Comparison of ENCODE assay signal across 1 cellular context in the genomic region with DNA sequence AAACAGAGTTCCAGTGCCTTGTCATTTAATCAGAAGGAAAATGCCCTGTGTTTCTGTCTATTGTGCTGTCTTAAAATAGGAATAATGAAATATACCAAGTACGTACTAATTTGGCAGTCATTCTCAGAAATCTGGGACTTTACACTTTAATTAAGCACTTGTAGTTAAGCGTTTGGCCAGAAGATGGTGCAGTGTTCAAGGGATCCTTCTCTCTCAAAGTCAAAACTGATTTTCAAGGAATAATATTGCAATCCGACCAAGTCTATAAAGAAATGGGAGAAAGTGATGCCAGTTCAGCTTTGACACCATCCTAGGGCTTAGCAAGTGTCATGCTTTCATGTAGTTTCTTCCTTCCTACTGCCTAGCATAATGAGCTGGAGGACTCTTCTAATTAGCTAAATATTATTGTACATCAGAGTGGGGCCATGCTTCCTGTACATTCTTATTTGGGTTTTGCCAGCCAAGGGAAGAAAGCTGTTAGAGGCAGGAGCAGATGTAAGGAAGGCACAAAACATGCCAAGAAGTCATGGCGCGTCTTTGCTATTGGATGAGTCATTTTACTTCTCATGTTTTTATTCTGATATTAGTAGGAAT.
TF ChIP-seq lines count a peak whose summit lies in the region.

No MANE protein-coding gene starts in this region.

TF ChIP-seq in GM23338, 12 proteins besides CTCF, POLR2A, EP300 and RAD21 (continued from another document):
- TF ChIP-seq, protein P1, sequence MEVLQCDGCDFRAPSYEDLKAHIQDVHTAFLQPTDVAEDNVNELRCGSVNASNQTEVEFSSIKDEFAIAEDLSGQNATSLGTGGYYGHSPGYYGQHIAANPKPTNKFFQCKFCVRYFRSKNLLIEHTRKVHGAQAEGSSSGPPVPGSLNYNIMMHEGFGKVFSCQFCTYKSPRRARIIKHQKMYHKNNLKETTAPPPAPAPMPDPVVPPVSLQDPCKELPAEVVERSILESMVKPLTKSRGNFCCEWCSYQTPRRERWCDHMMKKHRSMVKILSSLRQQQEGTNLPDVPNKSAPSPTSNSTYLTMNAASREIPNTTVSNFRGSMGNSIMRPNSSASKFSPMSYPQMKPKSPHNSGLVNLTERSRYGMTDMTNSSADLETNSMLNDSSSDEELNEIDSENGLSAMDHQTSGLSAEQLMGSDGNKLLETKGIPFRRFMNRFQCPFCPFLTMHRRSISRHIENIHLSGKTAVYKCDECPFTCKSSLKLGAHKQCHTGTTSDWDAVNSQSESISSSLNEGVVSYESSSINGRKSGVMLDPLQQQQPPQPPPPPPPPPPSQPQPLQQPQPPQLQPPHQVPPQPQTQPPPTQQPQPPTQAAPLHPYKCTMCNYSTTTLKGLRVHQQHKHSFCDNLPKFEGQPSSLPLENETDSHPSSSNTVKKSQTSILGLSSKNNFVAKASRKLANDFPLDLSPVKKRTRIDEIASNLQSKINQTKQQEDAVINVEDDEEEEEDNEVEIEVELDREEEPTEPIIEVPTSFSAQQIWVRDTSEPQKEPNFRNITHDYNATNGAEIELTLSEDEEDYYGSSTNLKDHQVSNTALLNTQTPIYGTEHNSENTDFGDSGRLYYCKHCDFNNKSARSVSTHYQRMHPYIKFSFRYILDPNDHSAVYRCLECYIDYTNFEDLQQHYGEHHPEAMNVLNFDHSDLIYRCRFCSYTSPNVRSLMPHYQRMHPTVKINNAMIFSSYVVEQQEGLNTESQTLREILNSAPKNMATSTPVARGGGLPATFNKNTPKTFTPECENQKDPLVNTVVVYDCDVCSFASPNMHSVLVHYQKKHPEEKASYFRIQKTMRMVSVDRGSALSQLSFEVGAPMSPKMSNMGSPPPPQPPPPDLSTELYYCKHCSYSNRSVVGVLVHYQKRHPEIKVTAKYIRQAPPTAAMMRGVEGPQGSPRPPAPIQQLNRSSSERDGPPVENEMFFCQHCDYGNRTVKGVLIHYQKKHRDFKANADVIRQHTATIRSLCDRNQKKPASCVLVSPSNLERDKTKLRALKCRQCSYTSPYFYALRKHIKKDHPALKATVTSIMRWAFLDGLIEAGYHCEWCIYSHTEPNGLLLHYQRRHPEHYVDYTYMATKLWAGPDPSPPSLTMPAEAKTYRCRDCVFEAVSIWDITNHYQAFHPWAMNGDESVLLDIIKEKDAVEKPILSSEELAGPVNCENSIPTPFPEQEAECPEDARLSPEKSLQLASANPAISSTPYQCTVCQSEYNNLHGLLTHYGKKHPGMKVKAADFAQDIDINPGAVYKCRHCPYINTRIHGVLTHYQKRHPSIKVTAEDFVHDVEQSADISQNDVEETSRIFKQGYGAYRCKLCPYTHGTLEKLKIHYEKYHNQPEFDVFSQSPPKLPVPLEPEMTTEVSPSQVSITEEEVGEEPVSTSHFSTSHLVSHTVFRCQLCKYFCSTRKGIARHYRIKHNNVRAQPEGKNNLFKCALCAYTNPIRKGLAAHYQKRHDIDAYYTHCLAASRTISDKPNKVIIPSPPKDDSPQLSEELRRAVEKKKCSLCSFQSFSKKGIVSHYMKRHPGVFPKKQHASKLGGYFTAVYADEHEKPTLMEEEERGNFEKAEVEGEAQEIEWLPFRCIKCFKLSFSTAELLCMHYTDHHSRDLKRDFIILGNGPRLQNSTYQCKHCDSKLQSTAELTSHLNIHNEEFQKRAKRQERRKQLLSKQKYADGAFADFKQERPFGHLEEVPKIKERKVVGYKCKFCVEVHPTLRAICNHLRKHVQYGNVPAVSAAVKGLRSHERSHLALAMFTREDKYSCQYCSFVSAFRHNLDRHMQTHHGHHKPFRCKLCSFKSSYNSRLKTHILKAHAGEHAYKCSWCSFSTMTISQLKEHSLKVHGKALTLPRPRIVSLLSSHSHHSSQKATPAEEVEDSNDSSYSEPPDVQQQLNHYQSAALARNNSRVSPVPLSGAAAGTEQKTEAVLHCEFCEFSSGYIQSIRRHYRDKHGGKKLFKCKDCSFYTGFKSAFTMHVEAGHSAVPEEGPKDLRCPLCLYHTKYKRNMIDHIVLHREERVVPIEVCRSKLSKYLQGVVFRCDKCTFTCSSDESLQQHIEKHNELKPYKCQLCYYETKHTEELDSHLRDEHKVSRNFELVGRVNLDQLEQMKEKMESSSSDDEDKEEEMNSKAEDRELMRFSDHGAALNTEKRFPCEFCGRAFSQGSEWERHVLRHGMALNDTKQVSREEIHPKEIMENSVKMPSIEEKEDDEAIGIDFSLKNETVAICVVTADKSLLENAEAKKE (CRISPR knock-in tag; IDR thresholded peaks at IDR 0.05), result no peak
- no peak for TF ChIP-seq NANOG (IDR thresholded peaks at IDR 0.05; ENCODE audit: borderline replicate concordance)
- TF ChIP-seq EZH2phosphoT487 (IDR thresholded peaks at IDR 0.05; ENCODE audit: unreplicated experiment), result no peak
- no peak for TF ChIP-seq STAT1 (IDR thresholded peaks at IDR 0.05; ENCODE audit: unreplicated experiment)
- no peak for TF ChIP-seq JUNB (IDR thresholded peaks at IDR 0.05; ENCODE audit: unreplicated experiment)
- no peak for TF ChIP-seq ZNF331 (CRISPR knock-in tag; IDR thresholded peaks at IDR 0.05; ENCODE audit: low read depth)
- TF ChIP-seq, protein P2, sequence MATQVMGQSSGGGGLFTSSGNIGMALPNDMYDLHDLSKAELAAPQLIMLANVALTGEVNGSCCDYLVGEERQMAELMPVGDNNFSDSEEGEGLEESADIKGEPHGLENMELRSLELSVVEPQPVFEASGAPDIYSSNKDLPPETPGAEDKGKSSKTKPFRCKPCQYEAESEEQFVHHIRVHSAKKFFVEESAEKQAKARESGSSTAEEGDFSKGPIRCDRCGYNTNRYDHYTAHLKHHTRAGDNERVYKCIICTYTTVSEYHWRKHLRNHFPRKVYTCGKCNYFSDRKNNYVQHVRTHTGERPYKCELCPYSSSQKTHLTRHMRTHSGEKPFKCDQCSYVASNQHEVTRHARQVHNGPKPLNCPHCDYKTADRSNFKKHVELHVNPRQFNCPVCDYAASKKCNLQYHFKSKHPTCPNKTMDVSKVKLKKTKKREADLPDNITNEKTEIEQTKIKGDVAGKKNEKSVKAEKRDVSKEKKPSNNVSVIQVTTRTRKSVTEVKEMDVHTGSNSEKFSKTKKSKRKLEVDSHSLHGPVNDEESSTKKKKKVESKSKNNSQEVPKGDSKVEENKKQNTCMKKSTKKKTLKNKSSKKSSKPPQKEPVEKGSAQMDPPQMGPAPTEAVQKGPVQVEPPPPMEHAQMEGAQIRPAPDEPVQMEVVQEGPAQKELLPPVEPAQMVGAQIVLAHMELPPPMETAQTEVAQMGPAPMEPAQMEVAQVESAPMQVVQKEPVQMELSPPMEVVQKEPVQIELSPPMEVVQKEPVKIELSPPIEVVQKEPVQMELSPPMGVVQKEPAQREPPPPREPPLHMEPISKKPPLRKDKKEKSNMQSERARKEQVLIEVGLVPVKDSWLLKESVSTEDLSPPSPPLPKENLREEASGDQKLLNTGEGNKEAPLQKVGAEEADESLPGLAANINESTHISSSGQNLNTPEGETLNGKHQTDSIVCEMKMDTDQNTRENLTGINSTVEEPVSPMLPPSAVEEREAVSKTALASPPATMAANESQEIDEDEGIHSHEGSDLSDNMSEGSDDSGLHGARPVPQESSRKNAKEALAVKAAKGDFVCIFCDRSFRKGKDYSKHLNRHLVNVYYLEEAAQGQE (IDR thresholded peaks at IDR 0.05; ENCODE audit: unreplicated experiment), result no peak
- no peak for TF ChIP-seq CREB1 (CRISPR knock-in tag; IDR thresholded peaks at IDR 0.05; ENCODE audit: low read depth)
- TF ChIP-seq ZNF114 (CRISPR knock-in tag; IDR thresholded peaks at IDR 0.05), result no peak
- no peak for TF ChIP-seq EZH2 (IDR thresholded peaks at IDR 0.05; ENCODE audit: low read depth, unreplicated experiment)
- TF ChIP-seq, protein P3, sequence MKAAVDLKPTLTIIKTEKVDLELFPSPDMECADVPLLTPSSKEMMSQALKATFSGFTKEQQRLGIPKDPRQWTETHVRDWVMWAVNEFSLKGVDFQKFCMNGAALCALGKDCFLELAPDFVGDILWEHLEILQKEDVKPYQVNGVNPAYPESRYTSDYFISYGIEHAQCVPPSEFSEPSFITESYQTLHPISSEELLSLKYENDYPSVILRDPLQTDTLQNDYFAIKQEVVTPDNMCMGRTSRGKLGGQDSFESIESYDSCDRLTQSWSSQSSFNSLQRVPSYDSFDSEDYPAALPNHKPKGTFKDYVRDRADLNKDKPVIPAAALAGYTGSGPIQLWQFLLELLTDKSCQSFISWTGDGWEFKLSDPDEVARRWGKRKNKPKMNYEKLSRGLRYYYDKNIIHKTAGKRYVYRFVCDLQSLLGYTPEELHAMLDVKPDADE (IDR thresholded peaks at IDR 0.05), result no peak
